ENCODE assay signal across 9 cellular contexts in genomic region chr18:60417946-60418345, GRCh38. TPM values are rescaled to one million over a fixed set of nuclear protein-coding genes. Genes with fewer than 3 reads are reported as not detected.
"Had no signal": no experiment of that assay in that cellular context is flagged by ENCODE, and none has a peak within 500 bp of the region (broad histone marks: within the 10 kb centered on the region; RNA-seq: fewer than 3 reads in every experiment).

No MANE protein-coding gene starts in this region.

- H3K4me3 Mint-ChIP-seq: GM23338, H9, IgD-negative memory B cell had no signal

- H3K4me1 Mint-ChIP-seq: GM23338, H9, IgD-negative memory B cell had no signal

- H3K9me3 Mint-ChIP-seq: GM23338 had no signal

- H3K27ac ChIP-seq: HL-60 had no signal

- H3K36me3 Mint-ChIP-seq: IgD-negative memory B cell had no signal

- H2AFZ ChIP-seq: GM23338 had no signal

- H3K4me2 ChIP-seq: GM23338 had no signal

- H3K4me3 ChIP-seq: GM23338 had no signal

- ATAC-seq: GM23338, HepG2 had no signal

- H3K27me3 Mint-ChIP-seq: IgD-negative memory B cell had no signal

- H3K27ac Mint-ChIP-seq: GM23338, H9, IgD-negative memory B cell had no signal

- DNase-seq: H9, HCEC 1CT, KBM-7 had no signal

RNA-seq across cellular contexts. Expression of gene MC4R, which starts 45.4 kb away (rescaled TPM):
- total RNA-seq: GM23338, H1, H9, HepG2, HT1080 had no signal
- polyA plus RNA-seq: GM23338, HepG2, IgD-negative memory B cell had no signal
